18 cellular contexts compared by ENCODE assay signal in the genomic region with DNA sequence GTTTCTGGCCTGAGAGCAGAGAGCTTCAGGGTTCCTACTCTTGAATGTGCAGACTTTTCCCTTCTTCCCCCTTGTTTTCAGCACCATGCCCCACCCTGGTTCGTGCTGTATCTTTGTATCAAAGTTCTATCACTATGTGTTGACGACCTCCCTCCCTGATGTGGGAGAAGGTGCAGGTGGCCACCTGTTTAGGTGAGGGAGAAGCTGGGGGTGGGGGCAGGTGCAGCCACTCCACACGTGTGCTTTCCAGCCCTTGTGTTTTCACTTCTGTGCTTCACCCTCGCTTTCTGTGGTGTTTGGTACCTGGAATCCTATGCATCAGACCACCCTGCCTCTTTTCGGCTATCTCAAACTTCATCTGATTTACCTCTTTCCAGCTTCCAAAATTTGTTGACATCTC. TPM values are rescaled to one million over a fixed set of nuclear protein-coding genes. Genes with fewer than 3 reads are reported as not detected.
DNase-seq lines count a peak whose midpoint lies in the region; ATAC-seq, FAIRE-seq and TF ChIP-seq lines count a peak whose summit lies in the region.
"Had no signal": no experiment of that assay in that cellular context is flagged by ENCODE, and none has a peak within 500 bp of the region (broad histone marks: within the 10 kb centered on the region; RNA-seq: fewer than 3 reads in every experiment).

No MANE protein-coding gene starts in this region.

- intact Hi-C loops in CD4-positive, alpha-beta memory T cell (cut with micrococcal nuclease), result no loop called here
- intact Hi-C loops in pancreas (cut with DNase I) (no loop called here), spleen (cut with DNase I; ENCODE audit: low total_unique reads) (no loop called here)

- TF ChIP-seq POLR2A in spleen (IDR thresholded peaks at IDR 0.05), result no peak

- H3K4me3 ChIP-seq in CD4-positive, alpha-beta memory T cell (ENCODE audit: low read length in 2 of 2), result no peak overlapping the region
- H3K4me3 ChIP-seq in KMS-11 (IDR thresholded peaks at IDR 0.05; ENCODE audit: insufficient read depth, low read depth, low read length) (no peak overlapping the region), astrocyte (ENCODE audit: insufficient read depth, low read depth, low read length) (no peak overlapping the region), pancreas (no peak overlapping the region), spleen (no peak overlapping the region)
- H3K4me3 ChIP-seq: HAP-1 had no signal

- no peak for DNase-seq in CD4-positive, alpha-beta memory T cell
- DNase-seq in astrocyte (ENCODE audit: low read depth) (no peak), pancreas (peak in 2 of 6 donors; percentile 21 to 48), NCI-H510A (lab: John Stamatoyannopoulos, UW) (no peak), spleen (no peak), HFFc6 (no peak)
- DNase-seq: BE2C; Caco-2; CD8-positive, alpha-beta memory T cell; DND-41; GDM1 had no signal

- peaks cover 0 to 1% (median 0%) of the 10 kb centered on the region in 8 donors for H3K9me3 Mint-ChIP-seq in CD4-positive, alpha-beta memory T cell
- H3K9me3 Mint-ChIP-seq in astrocyte (ENCODE audit: unreplicated experiment) (no peaks in the 10 kb centered on the region), HFFc6 (no peaks in the 10 kb centered on the region)
- H3K9me3 Mint-ChIP-seq: CD14-positive monocyte; CD8-positive, alpha-beta memory T cell had no signal

- no peak overlapping the region for H3K4me3 Mint-ChIP-seq in CD4-positive, alpha-beta memory T cell
- H3K4me3 Mint-ChIP-seq in astrocyte (ENCODE audit: unreplicated experiment) (no peak overlapping the region), HFFc6 (no peak overlapping the region)
- H3K4me3 Mint-ChIP-seq: CD14-positive monocyte; CD8-positive, alpha-beta memory T cell had no signal

- H3K36me3 ChIP-seq in CD4-positive, alpha-beta memory T cell (ENCODE audit: insufficient read depth, low read length), result peaks cover 6% of the 10 kb centered on the region
- H3K36me3 ChIP-seq in KMS-11 (ENCODE audit: insufficient read depth), result no peaks in the 10 kb centered on the region; the same call in 1 of the 2 replicates
- peaks cover 3% of the 10 kb centered on the region for H3K36me3 ChIP-seq in astrocyte (ENCODE audit: insufficient read depth, low read length)
- H3K36me3 ChIP-seq in pancreas, result no peaks in the 10 kb centered on the region
- peaks cover 0 to 92% (median 24%) of the 10 kb centered on the region in 6 donors for H3K36me3 ChIP-seq in spleen
- H3K36me3 ChIP-seq: BE2C had no signal

- H3K9ac ChIP-seq in KMS-11, result no peak overlapping the region
- no peak overlapping the region for H3K9ac ChIP-seq in astrocyte (ENCODE audit: low read length)

- peaks cover 48 to 50% of the 10 kb centered on the region in 2 donors for H3K36me3 Mint-ChIP-seq in CD4-positive, alpha-beta memory T cell
- H3K36me3 Mint-ChIP-seq in astrocyte (ENCODE audit: low read depth, unreplicated experiment) (peaks cover 4% of the 10 kb centered on the region), HFFc6 (ENCODE audit: low read depth) (peaks cover 6% of the 10 kb centered on the region; the same call in 1 of the 2 replicates)

- no peaks in the 10 kb centered on the region for H3K27me3 Mint-ChIP-seq in CD4-positive, alpha-beta memory T cell
- H3K27me3 Mint-ChIP-seq in astrocyte (ENCODE audit: low read depth, unreplicated experiment) (no peaks in the 10 kb centered on the region), HFFc6 (ENCODE audit: insufficient read depth) (no peaks in the 10 kb centered on the region)
- H3K27me3 Mint-ChIP-seq: CD8-positive, alpha-beta memory T cell had no signal

- CTCF ChIA-PET in CD4-positive, alpha-beta memory T cell (lab: Charles Lee; ENCODE audit: partially characterized antibody), result interaction anchor here (1.1 to 1.6 kb wide), 2 partner anchors 8 to 30 kb away, joined by 3 to 4 read pairs; no protein-coding TSS in a partner anchor

- POLR2A ChIA-PET in CD4-positive, alpha-beta memory T cell (lab: Charles Lee; ENCODE audit: partially characterized antibody), result no interaction called here

- FAIRE-seq in astrocyte (lab: Jason Lieb, UNC) (no peak), pancreas (lab: Jason Lieb, UNC) (no peak)
- FAIRE-seq: A204.1, GM19239, H1 had no signal

- H3K27ac Mint-ChIP-seq in CD4-positive, alpha-beta memory T cell, result peak overlapping the region in 4 of 7 donors; percentile 17 to 35 (median 30)
- peak overlapping the region; percentile 29 for H3K27ac Mint-ChIP-seq in astrocyte (ENCODE audit: unreplicated experiment)
- no peak overlapping the region for H3K27ac Mint-ChIP-seq in HFFc6

- TF ChIP-seq CTCF in KMS-11 (conservative IDR thresholded peaks at IDR 0.05; ENCODE audit: low read depth, low read length) (no peak), astrocyte (IDR thresholded peaks at IDR 0.05; ENCODE audit: insufficient read depth, low read depth, low read length) (no peak), pancreas (IDR thresholded peaks at IDR 0.05) (no peak), spleen (IDR thresholded peaks at IDR 0.05 in 8 of 11, conservative IDR thresholded peaks at IDR 0.05 in 3 of 11) (no peak), HFFc6 (IDR thresholded peaks at IDR 0.05) (no peak)

- H3K4me1 Mint-ChIP-seq in CD4-positive, alpha-beta memory T cell, result peaks cover 0 to 5% (median 2%) of the 10 kb centered on the region in 4 donors
- H3K4me1 Mint-ChIP-seq in astrocyte (ENCODE audit: low read depth, unreplicated experiment), result no peaks in the 10 kb centered on the region
- H3K4me1 Mint-ChIP-seq in HFFc6 (ENCODE audit: low read depth), result no peaks in the 10 kb centered on the region

- no peaks in the 10 kb centered on the region for H4K20me1 ChIP-seq in KMS-11 (ENCODE audit: insufficient read depth)
- no peaks in the 10 kb centered on the region for H4K20me1 ChIP-seq in astrocyte (ENCODE audit: insufficient read depth, low read length)

- no peaks in the 10 kb centered on the region for H3K4me1 ChIP-seq in CD4-positive, alpha-beta memory T cell (ENCODE audit: insufficient read depth, low read length)
- H3K4me1 ChIP-seq in KMS-11 (ENCODE audit: low read depth, poor library complexity, severe bottlenecking) (peaks cover 17% of the 10 kb centered on the region), astrocyte (ENCODE audit: insufficient read depth, low read length) (no peaks in the 10 kb centered on the region), pancreas (peaks cover 0 to 25% (median 8%) of the 10 kb centered on the region in 3 donors), spleen (peaks cover 0 to 6% (median 0%) of the 10 kb centered on the region in 6 donors)
- H3K4me1 ChIP-seq: BE2C had no signal

- no peaks in the 10 kb centered on the region for H3K27me3 ChIP-seq in CD4-positive, alpha-beta memory T cell (ENCODE audit: insufficient read depth, low read length)
- H3K27me3 ChIP-seq in KMS-11 (ENCODE audit: insufficient read depth, low read depth) (no peaks in the 10 kb centered on the region), astrocyte (ENCODE audit: insufficient read depth, low read length) (no peaks in the 10 kb centered on the region), pancreas (no peaks in the 10 kb centered on the region), spleen (replicated peaks in 1 of 7) (no peaks in the 10 kb centered on the region)
- H3K27me3 ChIP-seq: BE2C had no signal

- H3K27ac ChIP-seq in CD4-positive, alpha-beta memory T cell (ENCODE audit: low read depth, low read length), result no peak overlapping the region
- H3K27ac ChIP-seq in KMS-11 (no peak overlapping the region), astrocyte (ENCODE audit: low read depth, low read length) (no peak overlapping the region), pancreas (peak overlapping the region in 1 of 4 donors; percentile 56), spleen (no peak overlapping the region)
- H3K27ac ChIP-seq: HL-60 had no signal

- H3K9me3 ChIP-seq in CD4-positive, alpha-beta memory T cell (ENCODE audit: control insufficient read depth in 1 of 2, low read length in 2 of 2), result no peaks in the 10 kb centered on the region
- H3K9me3 ChIP-seq in astrocyte (ENCODE audit: insufficient read depth, low read depth, low read length) (no peaks in the 10 kb centered on the region), pancreas (no peaks in the 10 kb centered on the region), spleen (no peaks in the 10 kb centered on the region)
- H3K9me3 ChIP-seq: BE2C, Caco-2, HAP-1 had no signal

- ATAC-seq in pancreas, result peak; percentile 57 to 89 (median 73)

- H3K4me2 ChIP-seq in KMS-11 (peak overlapping the region; percentile 1; the same call in 1 of the 2 replicates), astrocyte (ENCODE audit: low read length) (no peak overlapping the region)

- H2AFZ ChIP-seq in KMS-11 (ENCODE audit: low read depth) (no peak overlapping the region), astrocyte (ENCODE audit: low read depth, low read length) (no peak overlapping the region)

- H3K79me2 ChIP-seq in KMS-11 (ENCODE audit: insufficient read depth, low read depth) (no peaks in the 10 kb centered on the region), astrocyte (ENCODE audit: insufficient read depth, low read length) (no peaks in the 10 kb centered on the region)

- 37 to 47% methylated on average over 5 of the region's 5 CpGs for WGBS in pancreas, 2 donors
- WGBS in spleen, 5 donors, result 82 to 90% (median 87%) methylated on average over 5 of the region's 5 CpGs

RNA-seq across cellular contexts. Expression of gene SUV39H2, which starts 19.6 kb away (rescaled TPM):
- total RNA-seq in CD4-positive, alpha-beta memory T cell, result 1 to 10 TPM; 5.0 to 5.7 TPM
- 1 to 10 TPM; 4.4 to 6.1 TPM for polyA plus RNA-seq in CD4-positive, alpha-beta memory T cell
- 10.6 and 13.8 TPM in 2 replicates for total RNA-seq in astrocyte
- total RNA-seq in pancreas, result 1 to 10 TPM; 2.2 to 5.9 (median 4.0) TPM
- 1 to 10 TPM; 1.1 to 2.1 TPM for polyA plus RNA-seq in pancreas
- total RNA-seq in spleen, result 1 to 10 TPM; 4.0 to 8.4 (median 5.1) TPM
- 1 to 10 TPM; 1.2 to 3.1 (median 2.7) TPM for polyA plus RNA-seq in spleen
- 10 to 100 TPM in 5 of 6 experiments, 1 to 10 TPM in 1; 8.6 to 18.1 (median 13.9) TPM for total RNA-seq in HFFc6 (2021; fragmentation: NEBNext Ultra II Directional; extraction: Animal tissue kit (Norgen Biotek cat#: 25700))

RNA-seq across cellular contexts. Expression of gene HSPA14, which starts 20.9 kb away (rescaled TPM):
- 10 to 100 TPM; 16.0 to 17.7 TPM for total RNA-seq in CD4-positive, alpha-beta memory T cell
- 10 to 100 TPM; 17.4 to 18.7 TPM for polyA plus RNA-seq in CD4-positive, alpha-beta memory T cell
- 12.8 and 13.3 TPM in 2 replicates for total RNA-seq in astrocyte
- 1 to 10 TPM; 3.1 to 5.6 (median 5.2) TPM for total RNA-seq in pancreas
- polyA plus RNA-seq in pancreas, result 10 to 100 TPM in 1 of 2 donors, 1 to 10 TPM in 1; 5.2 to 10.4 TPM
- 10 to 100 TPM; 11.6 to 24.1 (median 13.4) TPM for total RNA-seq in spleen
- 10 to 100 TPM; 13.5 to 14.0 (median 14.0) TPM for polyA plus RNA-seq in spleen
- 10 to 100 TPM; 10.7 to 13.7 (median 13.3) TPM for total RNA-seq in HFFc6 (2021; fragmentation: NEBNext Ultra II Directional; extraction: Animal tissue kit (Norgen Biotek cat#: 25700))

RNA-seq across cellular contexts. Expression of gene MSANTD7, which starts 20.9 kb away (rescaled TPM):
- total RNA-seq in CD4-positive, alpha-beta memory T cell, result 10 to 100 TPM; 16.2 to 17.0 TPM
- polyA plus RNA-seq in CD4-positive, alpha-beta memory T cell, result 1 to 10 TPM; 6.5 to 8.3 TPM
- total RNA-seq in astrocyte, result 15.1 and 16.0 TPM in 2 replicates
- 1 to 10 TPM; 3.3 to 6.4 (median 5.2) TPM for total RNA-seq in pancreas
- 1 to 10 TPM; 2.1 to 3.5 TPM for polyA plus RNA-seq in pancreas
- 10 to 100 TPM in 6 of 7 donors, 1 to 10 TPM in 1; 10.0 to 18.4 (median 12.8) TPM for total RNA-seq in spleen
- polyA plus RNA-seq in spleen, result 1 to 10 TPM; 2.4 to 3.5 (median 2.9) TPM
- total RNA-seq in HFFc6 (2021; fragmentation: NEBNext Ultra II Directional; extraction: Animal tissue kit (Norgen Biotek cat#: 25700)), result 10 to 100 TPM; 11.0 to 14.5 (median 12.4) TPM

RNA-seq across cellular contexts. Expression of gene CDNF, which starts 21.2 kb away (rescaled TPM):
- total RNA-seq in CD4-positive, alpha-beta memory T cell, result 1 to 10 TPM; 1.7 to 2.5 TPM
- 1 to 10 TPM in 1 of 2 donors, under 1 TPM in 1; 0.94 to 1.8 TPM for polyA plus RNA-seq in CD4-positive, alpha-beta memory T cell
- total RNA-seq in astrocyte, result 1.4 and 2.0 TPM in 2 replicates
- 1 to 10 TPM; 1.3 to 6.5 (median 4.0) TPM for total RNA-seq in pancreas
- polyA plus RNA-seq in pancreas, result 1 to 10 TPM; 4.2 to 5.7 TPM
- total RNA-seq in spleen, result 1 to 10 TPM in 5 of 7 donors, under 1 TPM in 1, not detected in 1; 0.91 to 2.5 (median 1.6) TPM
- 1 to 10 TPM in 2 of 3 donors, under 1 TPM in 1; 0.67 to 2.0 (median 1.5) TPM for polyA plus RNA-seq in spleen
- 1 to 10 TPM in 2 of 6 experiments, under 1 TPM in 4; 0.52 to 1.5 (median 0.97) TPM for total RNA-seq in HFFc6 (2021; fragmentation: NEBNext Ultra II Directional; extraction: Animal tissue kit (Norgen Biotek cat#: 25700))
